ENCODE assay signal across 21 cellular contexts in genomic region chr7:69864822-69865221, GRCh38.
DNase-seq lines count a peak whose midpoint lies in the region; ATAC-seq and TF ChIP-seq lines count a peak whose summit lies in the region.
"Had no signal": no experiment of that assay in that cellular context is flagged by ENCODE, and none has a peak within 500 bp of the region (broad histone marks: within the 10 kb centered on the region; RNA-seq: fewer than 3 reads in every experiment).

No MANE protein-coding gene starts in this region.

- in situ Hi-C loops in brain microvascular endothelial cell (cut with HindIII; ENCODE audit: low pct_ligation_motif_present, low sequenced_read_pairs): no loop called here

- no peak overlapping the region for H3K4me3 ChIP-seq in brain microvascular endothelial cell (ENCODE audit: low read depth, low read length)
- H3K4me3 ChIP-seq in H7 (ENCODE audit: insufficient read depth, low read depth, low read length): no peak overlapping the region
- H3K4me3 ChIP-seq: mucosa of descending colon, transverse colon had no signal

- no peak overlapping the region for H3K27ac ChIP-seq in brain microvascular endothelial cell
- H3K27ac ChIP-seq: transverse colon had no signal

- H3K36me3 ChIP-seq in brain microvascular endothelial cell (replicated peaks): no peaks in the 10 kb centered on the region
- H3K36me3 ChIP-seq in H7 (replicated peaks; ENCODE audit: control insufficient read depth, insufficient read depth, low read length): no peaks in the 10 kb centered on the region
- H3K36me3 ChIP-seq: transverse colon had no signal

- peak; percentile 77 for ATAC-seq in GM18858 (IDR thresholded peaks at IDR 0.05; ENCODE audit: unreplicated experiment)
- peak; percentile 71 for ATAC-seq in HG03565 (IDR thresholded peaks at IDR 0.05; ENCODE audit: unreplicated experiment)
- ATAC-seq: left cardiac atrium, mucosa of descending colon had no signal

- POLR2A ChIA-PET in HEK293T (lab: Yijun Ruan, JAX): no interaction called here

- no peaks in the 10 kb centered on the region for H3K27me3 ChIP-seq in brain microvascular endothelial cell (replicated peaks)
- H3K27me3 ChIP-seq in H7 (ENCODE audit: control insufficient read depth, insufficient read depth, low read length): no peaks in the 10 kb centered on the region

- peak; percentile 18 for DNase-seq in GM10266 (ENCODE audit: extremely low spot score)
- DNase-seq in HEK293T (ENCODE audit: extremely low spot score): no peak
- DNase-seq in brain microvascular endothelial cell: no peak
- DNase-seq in UCSD-AML1 (lab: John Stamatoyannopoulos, UW; ENCODE audit: unreplicated experiment): no peak
- DNase-seq in DMS153 (lab: John Stamatoyannopoulos, UW): no peak
- no peak for DNase-seq in H7
- DNase-seq: activated CD4-positive, alpha-beta T cell treated with anti-CD3 and anti-CD28 coated beads, Interleukin-2, amount 10 ng/mL, durations not matched to agents 24 days and 14 days; activated T-cell treated with anti-CD3 and anti-CD28 coated beads, Interleukin-2, amount 50 U/mL, for 1 hour; Caco-2; effector CD8-positive, alpha-beta T cell; hypothalamus; Kasumi-1; left cardiac atrium; mucosa of descending colon; NCI-H2029 treated with DMSO at 0.1 percent for 48 hours; occipital lobe; stimulated activated CD4-positive, alpha-beta T cell treated with anti-CD3 and anti-CD28 coated beads, Interleukin-4, amount 100 ng/mL, for 4 hours; T-helper 9 cell; transverse colon had no signal

- CTCF ChIA-PET in HEK293T (lab: Yijun Ruan, JAX): interaction anchor here (0.6 kb wide), 1 partner anchor 22 kb away, joined by 4 read pairs; no protein-coding TSS in a partner anchor

- TF ChIP-seq CTCF in GM10266 (IDR thresholded peaks at IDR 0.05; ENCODE audit: control insufficient read depth, insufficient read depth, low read depth, missing control alignments) (no peak), brain microvascular endothelial cell (IDR thresholded peaks at IDR 0.05; ENCODE audit: low read depth, low read length, missing control alignments) (no peak)

TF ChIP-seq in HEK293T, 16 proteins besides CTCF, POLR2A, EP300 and RAD21:
- TF ChIP-seq PKNOX1 (IDR thresholded peaks at IDR 0.05) (peak; percentile 49; the same call in 1 of the 2 replicates), SUZ12 (IDR thresholded peaks at IDR 0.05) (no peak), HDGF (IDR thresholded peaks at IDR 0.05; ENCODE audit: borderline replicate concordance) (no peak), ZNF384 (IDR thresholded peaks at IDR 0.05) (peak; percentile 52; the same call in 1 of the 2 replicates)
